Comparison of ENCODE assay signal across 1 cellular context in the genomic region with DNA sequence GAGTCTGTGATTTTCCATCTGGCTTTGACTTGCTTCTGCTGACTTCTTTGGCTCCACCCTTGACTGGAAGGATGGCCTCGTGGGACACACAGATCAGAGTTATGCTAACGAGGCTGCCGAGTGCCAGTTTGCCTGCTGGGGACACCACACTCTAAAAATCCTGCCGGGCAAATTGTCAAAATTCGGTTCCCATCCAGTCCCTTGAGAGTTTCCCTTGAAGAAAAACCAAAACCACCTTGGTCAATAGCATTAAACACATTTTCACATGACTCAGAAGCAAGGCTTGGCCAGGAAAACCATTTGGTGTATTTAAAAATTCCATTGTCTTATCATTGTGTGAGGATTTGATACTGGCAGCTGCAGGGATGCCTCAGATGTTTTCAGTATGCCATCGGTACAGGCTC.
TF ChIP-seq lines count a peak whose summit lies in the region.

No MANE protein-coding gene starts in this region.

TF ChIP-seq in IMR-90, 13 proteins besides CTCF, POLR2A, EP300 and RAD21 (continued from another document):
- TF ChIP-seq, protein P1, sequence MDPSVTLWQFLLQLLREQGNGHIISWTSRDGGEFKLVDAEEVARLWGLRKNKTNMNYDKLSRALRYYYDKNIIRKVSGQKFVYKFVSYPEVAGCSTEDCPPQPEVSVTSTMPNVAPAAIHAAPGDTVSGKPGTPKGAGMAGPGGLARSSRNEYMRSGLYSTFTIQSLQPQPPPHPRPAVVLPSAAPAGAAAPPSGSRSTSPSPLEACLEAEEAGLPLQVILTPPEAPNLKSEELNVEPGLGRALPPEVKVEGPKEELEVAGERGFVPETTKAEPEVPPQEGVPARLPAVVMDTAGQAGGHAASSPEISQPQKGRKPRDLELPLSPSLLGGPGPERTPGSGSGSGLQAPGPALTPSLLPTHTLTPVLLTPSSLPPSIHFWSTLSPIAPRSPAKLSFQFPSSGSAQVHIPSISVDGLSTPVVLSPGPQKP (IDR thresholded peaks at IDR 0.05; ENCODE audit: borderline replicate concordance, low read depth, low read length), result no peak
- TF ChIP-seq, protein P2, sequence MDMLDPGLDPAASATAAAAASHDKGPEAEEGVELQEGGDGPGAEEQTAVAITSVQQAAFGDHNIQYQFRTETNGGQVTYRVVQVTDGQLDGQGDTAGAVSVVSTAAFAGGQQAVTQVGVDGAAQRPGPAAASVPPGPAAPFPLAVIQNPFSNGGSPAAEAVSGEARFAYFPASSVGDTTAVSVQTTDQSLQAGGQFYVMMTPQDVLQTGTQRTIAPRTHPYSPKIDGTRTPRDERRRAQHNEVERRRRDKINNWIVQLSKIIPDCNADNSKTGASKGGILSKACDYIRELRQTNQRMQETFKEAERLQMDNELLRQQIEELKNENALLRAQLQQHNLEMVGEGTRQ (IDR thresholded peaks at IDR 0.05; ENCODE audit: low read depth, low read length), result no peak
TF ChIP-seq in IMR-90: peak in this region for 0.
